8 cellular contexts compared by ENCODE assay signal in genomic region chr1:72283204-72284083, GRCh38. TPM values are rescaled to one million over a fixed set of nuclear protein-coding genes. Genes with fewer than 3 reads are reported as not detected.
DNase-seq lines count a peak whose midpoint lies in the region; ATAC-seq, FAIRE-seq and TF ChIP-seq lines count a peak whose summit lies in the region.

No MANE protein-coding gene starts in this region.

- peak; percentile 39 for FAIRE-seq in keratinocyte (lab: Jason Lieb, UNC)
- FAIRE-seq in GM12892 (lab: Jason Lieb, UNC) = no peak

- POLR2A ChIA-PET in CD8-positive, alpha-beta memory T cell (lab: Charles Lee) = no interaction called here

- H3K4me1 ChIP-seq in CD8-positive, alpha-beta memory T cell (ENCODE audit: insufficient read depth, low read length) = no peaks in the 10 kb centered on the region
- peaks cover 21% of the 10 kb centered on the region for H3K4me1 ChIP-seq in keratinocyte (ENCODE audit: control insufficient read depth, extremely low read depth, insufficient read depth, low read length)
- H3K4me1 ChIP-seq in skeletal muscle tissue (ENCODE audit: control insufficient read depth in 3 of 3, insufficient read depth in 3 of 3, low read length in 3 of 3) = peaks cover 10 to 12% (median 11%) of the 10 kb centered on the region in 3 donors

- no peaks in the 10 kb centered on the region for H3K27me3 ChIP-seq in CD8-positive, alpha-beta memory T cell (ENCODE audit: insufficient read depth, low read length, poor library complexity, severe bottlenecking)
- H3K27me3 ChIP-seq in keratinocyte (ENCODE audit: control insufficient read depth, extremely low read depth, insufficient read depth, low read length) (no peaks in the 10 kb centered on the region), skeletal muscle tissue (ENCODE audit: control insufficient read depth in 3 of 3, insufficient read depth in 3 of 3, low read length in 3 of 3) (no peaks in the 10 kb centered on the region)

- peak overlapping the region; percentile 93 for H3K4me2 ChIP-seq in keratinocyte (ENCODE audit: control insufficient read depth, extremely low read depth, insufficient read depth, low read depth, low read length)

- H2AFZ ChIP-seq in keratinocyte (ENCODE audit: control insufficient read depth, low read length) = peak overlapping the region; percentile 98

- ATAC-seq in GM21576 (IDR thresholded peaks at IDR 0.05; ENCODE audit: unreplicated experiment) = peak; percentile 23

- H3K4me3 ChIP-seq in CD8-positive, alpha-beta memory T cell (ENCODE audit: low read length) = peak overlapping the region; percentile 75
- H3K4me3 ChIP-seq in keratinocyte (ENCODE audit: control insufficient read depth in 2 of 3, extremely low read depth in 1 of 3, insufficient read depth in 2 of 3, low read depth in 1 of 3, low read length in 3 of 3) (peak overlapping the region; percentile 64 to 93 (median 90)), skeletal muscle tissue (ENCODE audit: low read length in 3 of 3) (peak overlapping the region; percentile 90 to 93 (median 90))

- H3K9me3 ChIP-seq in CD8-positive, alpha-beta memory T cell (ENCODE audit: low read length) = no peaks in the 10 kb centered on the region
- H3K9me3 ChIP-seq in keratinocyte (ENCODE audit: control insufficient read depth, low read depth, low read length) (no peaks in the 10 kb centered on the region), skeletal muscle tissue (ENCODE audit: control insufficient read depth in 3 of 3, low read length in 3 of 3) (no peaks in the 10 kb centered on the region)

- H3K9ac ChIP-seq in keratinocyte (ENCODE audit: control insufficient read depth, extremely low read depth, insufficient read depth, low read length) = peak overlapping the region; percentile 92
- H3K9ac ChIP-seq in skeletal muscle tissue (ENCODE audit: low read depth in 1 of 3, low read length in 3 of 3) = peak overlapping the region; percentile 78 to 93 (median 85)

- H4K20me1 ChIP-seq in keratinocyte (ENCODE audit: control insufficient read depth, extremely low read depth, insufficient read depth, low read length) = no peaks in the 10 kb centered on the region

- TF ChIP-seq CTCF in keratinocyte (optimal IDR thresholded peaks at IDR 0.05 in 1 of 3, IDR thresholded peaks at IDR 0.05 in 1 of 3, conservative IDR thresholded peaks at IDR 0.05 in 1 of 3; ENCODE audit: extremely low read depth in 1 of 3, insufficient read depth in 2 of 3, low read length in 3 of 3) = no peak

- no peaks in the 10 kb centered on the region for H3K36me3 ChIP-seq in CD8-positive, alpha-beta memory T cell (ENCODE audit: insufficient read depth, low read length)
- no peaks in the 10 kb centered on the region for H3K36me3 ChIP-seq in keratinocyte (ENCODE audit: control insufficient read depth in 2 of 2, extremely low read depth in 1 of 2, insufficient read depth in 2 of 2, low read length in 2 of 2)
- no peaks in the 10 kb centered on the region for H3K36me3 ChIP-seq in skeletal muscle tissue (ENCODE audit: control insufficient read depth in 3 of 3, insufficient read depth in 3 of 3, low read length in 3 of 3)

- peaks cover 5 to 18% (median 14%) of the 10 kb centered on the region in 3 donors for H3K4me1 Mint-ChIP-seq in CD8-positive, alpha-beta memory T cell

- peak in 2 of 5 donors; percentile 12 to 39 for DNase-seq in CD8-positive, alpha-beta memory T cell
- DNase-seq in MV-4-11 (lab: John Stamatoyannopoulos, UW) (peak; percentile 44), SK-N-DZ (ENCODE audit: low spot score) (peak; percentile 75), keratinocyte (ENCODE audit: low read depth, low spot score) (no peak), GM12892 (ENCODE audit: insufficient read length) (no peak)

- dilution Hi-C loops in keratinocyte (cut with MboI; ENCODE audit: extremely low pct_ligation_motif_present, low sequenced_read_pairs) = no loop called here

- H3K4me3 Mint-ChIP-seq in CD8-positive, alpha-beta memory T cell = no peak overlapping the region

- CTCF ChIA-PET in CD8-positive, alpha-beta memory T cell (lab: Charles Lee) = no interaction called here

- H3K36me3 Mint-ChIP-seq in CD8-positive, alpha-beta memory T cell = no peaks in the 10 kb centered on the region

- H3K27ac ChIP-seq in CD8-positive, alpha-beta memory T cell (ENCODE audit: low read depth, low read length) = no peak overlapping the region
- H3K27ac ChIP-seq in cingulate gyrus (ENCODE audit: low read depth, low read length) = peak overlapping the region; percentile 99
- peak overlapping the region; percentile 88 for H3K27ac ChIP-seq in keratinocyte (ENCODE audit: control insufficient read depth, insufficient read depth, low read length)
- H3K27ac ChIP-seq in skeletal muscle tissue (ENCODE audit: low read depth, low read length) = peak overlapping the region; percentile 84

- peaks cover 6 to 10% of the 10 kb centered on the region in 2 donors for H3K27me3 Mint-ChIP-seq in CD8-positive, alpha-beta memory T cell

- H3K27ac Mint-ChIP-seq in CD8-positive, alpha-beta memory T cell = no peak overlapping the region

- TF ChIP-seq POLR2A in GM12892 (IDR thresholded peaks at IDR 0.05; ENCODE audit: low read depth, low read length) = no peak

- no peaks in the 10 kb centered on the region for H3K79me2 ChIP-seq in keratinocyte (ENCODE audit: control insufficient read depth, insufficient read depth, low read length)

- peaks cover 0 to 7% (median 6%) of the 10 kb centered on the region in 5 donors for H3K9me3 Mint-ChIP-seq in CD8-positive, alpha-beta memory T cell

- H3K9me1 ChIP-seq in keratinocyte (ENCODE audit: control insufficient read depth, extremely low read depth, insufficient read depth, low read length) = no peaks in the 10 kb centered on the region

RNA-seq across cellular contexts. Expression of gene NEGR1, which starts 1.1 kb away (rescaled TPM):
- total RNA-seq in CD8-positive, alpha-beta memory T cell = not detected
- polyA plus RNA-seq in CD8-positive, alpha-beta memory T cell = not detected
- polyA plus RNA-seq in SK-N-DZ (2014; cell fraction: cytosol; rRNA removed) = 2.0 and 2.4 TPM in 2 replicates
- 0.84 and 0.96 TPM in 2 replicates for polyA plus RNA-seq in SK-N-DZ (2014; cell fraction: nucleus; rRNA removed)
- 0.30 to 1.6 TPM (median 1.6 TPM) in 3 replicates for polyA plus RNA-seq in keratinocyte
- polyA plus RNA-seq in keratinocyte (2011; ENCODE audit: low read depth) = 0.40 TPM
- polyA plus RNA-seq in keratinocyte (2011; cell fraction: cytosol; rRNA removed) = 0.22 and 0.64 TPM in 2 replicates
- polyA plus RNA-seq in keratinocyte (2011; cell fraction: nucleus; rRNA removed) = 0.15 and 0.50 TPM in 2 replicates
- 0.11 and 1.6 TPM in 2 replicates for polyA plus RNA-seq in keratinocyte (2012; ENCODE audit: low replicate concordance)
- polyA minus RNA-seq in keratinocyte = 0.16 to 5.2 TPM (median 1.4 TPM) in 3 replicates
- polyA minus RNA-seq in keratinocyte (2011; cell fraction: cytosol; rRNA and poly(A)+ RNA removed) = not detected
- polyA minus RNA-seq in keratinocyte (2011; cell fraction: nucleus; rRNA and poly(A)+ RNA removed) = 0.63 and 2.0 TPM in 2 replicates
- 11.0 TPM for total RNA-seq in skeletal muscle tissue
- not detected for polyA plus RNA-seq in GM12892 (2012; ENCODE audit: missing spikeins)

Comparison
In these comparisons a context has a peak if more than half of its experiments do, and no peak if none do; other contexts are left out.
1. DNase-seq: peak in MV-4-11 (single experiment) and SK-N-DZ (single experiment); none in keratinocyte (single experiment) and GM12892 (single experiment).
2. RNA of gene NEGR1, which starts 1.1 kb away (total RNA-seq): 11.0 TPM in skeletal muscle tissue (single experiment); not detected in CD8-positive, alpha-beta memory T cell; every median in the first group is over 10 times any median in the second.
3. Peak in every context shown above with its lines, with median percentiles within 50 percentile points of each other: H3K4me3 ChIP-seq.